Comparison of ENCODE assay signal across 2 cellular contexts in genomic region chr17:19645608-19646250, GRCh38.
TF ChIP-seq lines count a peak whose summit lies in the region.

No MANE protein-coding gene starts in this region.

TF ChIP-seq in Ishikawa, 13 proteins besides CTCF, POLR2A, EP300 and RAD21 (continued from another document):
- TF ChIP-seq, protein P1, sequence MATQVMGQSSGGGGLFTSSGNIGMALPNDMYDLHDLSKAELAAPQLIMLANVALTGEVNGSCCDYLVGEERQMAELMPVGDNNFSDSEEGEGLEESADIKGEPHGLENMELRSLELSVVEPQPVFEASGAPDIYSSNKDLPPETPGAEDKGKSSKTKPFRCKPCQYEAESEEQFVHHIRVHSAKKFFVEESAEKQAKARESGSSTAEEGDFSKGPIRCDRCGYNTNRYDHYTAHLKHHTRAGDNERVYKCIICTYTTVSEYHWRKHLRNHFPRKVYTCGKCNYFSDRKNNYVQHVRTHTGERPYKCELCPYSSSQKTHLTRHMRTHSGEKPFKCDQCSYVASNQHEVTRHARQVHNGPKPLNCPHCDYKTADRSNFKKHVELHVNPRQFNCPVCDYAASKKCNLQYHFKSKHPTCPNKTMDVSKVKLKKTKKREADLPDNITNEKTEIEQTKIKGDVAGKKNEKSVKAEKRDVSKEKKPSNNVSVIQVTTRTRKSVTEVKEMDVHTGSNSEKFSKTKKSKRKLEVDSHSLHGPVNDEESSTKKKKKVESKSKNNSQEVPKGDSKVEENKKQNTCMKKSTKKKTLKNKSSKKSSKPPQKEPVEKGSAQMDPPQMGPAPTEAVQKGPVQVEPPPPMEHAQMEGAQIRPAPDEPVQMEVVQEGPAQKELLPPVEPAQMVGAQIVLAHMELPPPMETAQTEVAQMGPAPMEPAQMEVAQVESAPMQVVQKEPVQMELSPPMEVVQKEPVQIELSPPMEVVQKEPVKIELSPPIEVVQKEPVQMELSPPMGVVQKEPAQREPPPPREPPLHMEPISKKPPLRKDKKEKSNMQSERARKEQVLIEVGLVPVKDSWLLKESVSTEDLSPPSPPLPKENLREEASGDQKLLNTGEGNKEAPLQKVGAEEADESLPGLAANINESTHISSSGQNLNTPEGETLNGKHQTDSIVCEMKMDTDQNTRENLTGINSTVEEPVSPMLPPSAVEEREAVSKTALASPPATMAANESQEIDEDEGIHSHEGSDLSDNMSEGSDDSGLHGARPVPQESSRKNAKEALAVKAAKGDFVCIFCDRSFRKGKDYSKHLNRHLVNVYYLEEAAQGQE (IDR thresholded peaks at IDR 0.05; ENCODE audit: low read depth) = no peak

TF ChIP-seq in WTC11, 78 proteins besides CTCF, POLR2A, EP300 and RAD21 (continued from another document):
- TF ChIP-seq PRDM15 (CRISPR knock-in tag; IDR thresholded peaks at IDR 0.05) (no peak), E2F1 (CRISPR knock-in tag; IDR thresholded peaks at IDR 0.05) (no peak), EMX1 (CRISPR knock-in tag; IDR thresholded peaks at IDR 0.05) (no peak), NR2C2 (CRISPR knock-in tag; IDR thresholded peaks at IDR 0.05) (no peak)
TF ChIP-seq in WTC11: peak in this region for 0.
